14 cellular contexts compared by ENCODE assay signal in genomic region chr3:117665311-117665710, GRCh38.
DNase-seq lines count a peak whose midpoint lies in the region; ATAC-seq, FAIRE-seq and TF ChIP-seq lines count a peak whose summit lies in the region.
"Had no signal": no experiment of that assay in that cellular context is flagged by ENCODE, and none has a peak within 500 bp of the region (broad histone marks: within the 10 kb centered on the region; RNA-seq: fewer than 3 reads in every experiment).

No MANE protein-coding gene starts in this region.

- peaks cover 4% of the 10 kb centered on the region for H3K9me3 Mint-ChIP-seq in activated CD4-positive, alpha-beta memory T cell treated with anti-CD3 and anti-CD28 coated beads, Interleukin-2, amount 10 ng/mL, durations not matched to agents 7 days and 5 days
- peaks cover 9 to 38% (median 12%) of the 10 kb centered on the region in 6 donors for H3K9me3 Mint-ChIP-seq in immature natural killer cell
- H3K9me3 Mint-ChIP-seq: brain had no signal

- no peak overlapping the region for H3K4me3 Mint-ChIP-seq in activated CD4-positive, alpha-beta memory T cell treated with anti-CD3 and anti-CD28 coated beads, Interleukin-2, amount 10 ng/mL, durations not matched to agents 7 days and 5 days
- H3K4me3 Mint-ChIP-seq in immature natural killer cell, result no peak overlapping the region

- FAIRE-seq in kidney (lab: Jason Lieb, UNC), result no peak

- CTCF ChIA-PET in activated CD4-positive, alpha-beta memory T cell treated with anti-CD3 and anti-CD28 coated beads, Interleukin-2, amount 10 ng/mL, durations not matched to agents 7 days and 5 days (lab: Charles Lee), result no interaction called here

- H3K27ac ChIP-seq in kidney (ENCODE audit: low read depth in 2 of 2, low read length in 2 of 2), result no peak overlapping the region
- H3K27ac ChIP-seq: foreskin keratinocyte had no signal

- no peak for TF ChIP-seq CTCF in kidney (IDR thresholded peaks at IDR 0.05; ENCODE audit: borderline replicate concordance, extremely low read depth, insufficient read depth)

- no peaks in the 10 kb centered on the region for H3K36me3 ChIP-seq in kidney (ENCODE audit: control insufficient read depth in 1 of 2, insufficient read depth in 2 of 2, low read length in 2 of 2)

- no peaks in the 10 kb centered on the region for H3K27me3 Mint-ChIP-seq in activated CD4-positive, alpha-beta memory T cell treated with anti-CD3 and anti-CD28 coated beads, Interleukin-2, amount 10 ng/mL, durations not matched to agents 7 days and 5 days
- peaks cover 0 to 7% (median 0%) of the 10 kb centered on the region in 3 donors for H3K27me3 Mint-ChIP-seq in immature natural killer cell (ENCODE audit: low read depth in 3 of 3)
- H3K27me3 Mint-ChIP-seq: brain had no signal

- intact Hi-C loops in Right ventricle myocardium inferior (cut with DNase I) (no loop called here), left cardiac atrium (cut with DNase I) (no loop called here), kidney (cut with DNase I) (no loop called here)

- no peak overlapping the region for H3K4me3 ChIP-seq in kidney (ENCODE audit: low read length in 2 of 2)

- no peak overlapping the region for H3K9ac ChIP-seq in kidney (ENCODE audit: low read length in 2 of 2)

- H3K9me3 ChIP-seq in kidney (ENCODE audit: control insufficient read depth in 1 of 2, low read length in 2 of 2), result no peaks in the 10 kb centered on the region

- no peaks in the 10 kb centered on the region for H3K36me3 Mint-ChIP-seq in activated CD4-positive, alpha-beta memory T cell treated with anti-CD3 and anti-CD28 coated beads, Interleukin-2, amount 10 ng/mL, durations not matched to agents 7 days and 5 days (ENCODE audit: low read depth)
- H3K36me3 Mint-ChIP-seq in immature natural killer cell, result no peaks in the 10 kb centered on the region
- H3K36me3 Mint-ChIP-seq: brain had no signal

- DNase-seq in Right ventricle myocardium inferior (ENCODE audit: missing footprints) (peak; percentile 65), left cardiac atrium (no peak), NCI-H345 (lab: John Stamatoyannopoulos, UW) (peak; percentile 73), kidney (peak; percentile 61), H4 (ENCODE audit: low spot score) (no peak), MV-4-11 (lab: John Stamatoyannopoulos, UW) (no peak), immature natural killer cell (no peak)
- DNase-seq in activated CD4-positive, alpha-beta memory T cell treated with anti-CD3 and anti-CD28 coated beads, Interleukin-2, amount 10 ng/mL, durations not matched to agents 7 days and 5 days, result no peak
- DNase-seq: activated naive CD4-positive, alpha-beta T cell treated with Interleukin-2 at 50 U/mL for 16 hours; mesendoderm; stimulated activated naive CD4-positive, alpha-beta T cell; T-helper 1 cell had no signal

- H3K27ac Mint-ChIP-seq in activated CD4-positive, alpha-beta memory T cell treated with anti-CD3 and anti-CD28 coated beads, Interleukin-2, amount 10 ng/mL, durations not matched to agents 7 days and 5 days, result no peak overlapping the region
- H3K27ac Mint-ChIP-seq in immature natural killer cell, result no peak overlapping the region

- ATAC-seq in Right ventricle myocardium inferior (no peak), left cardiac atrium (no peak)
- ATAC-seq: foreskin keratinocyte had no signal

- H3K4me1 Mint-ChIP-seq in activated CD4-positive, alpha-beta memory T cell treated with anti-CD3 and anti-CD28 coated beads, Interleukin-2, amount 10 ng/mL, durations not matched to agents 7 days and 5 days, result no peaks in the 10 kb centered on the region
- H3K4me1 Mint-ChIP-seq in immature natural killer cell, result no peaks in the 10 kb centered on the region

- H3K4me1 ChIP-seq in kidney (ENCODE audit: control insufficient read depth in 1 of 2, insufficient read depth in 1 of 2, low read depth in 1 of 2, low read length in 2 of 2), result no peaks in the 10 kb centered on the region

- POLR2A ChIA-PET in activated CD4-positive, alpha-beta memory T cell treated with anti-CD3 and anti-CD28 coated beads, Interleukin-2, amount 10 ng/mL, durations not matched to agents 7 days and 5 days (lab: Charles Lee), result no interaction called here

Comparison
In these comparisons a context has a peak if more than half of its experiments do, and no peak if none do; other contexts are left out.
1. DNase-seq: peak in Right ventricle myocardium inferior (single experiment), NCI-H345 (single experiment) and kidney (single experiment); none in left cardiac atrium (single experiment), activated CD4-positive, alpha-beta memory T cell treated with anti-CD3 and anti-CD28 coated beads, Interleukin-2, amount 10 ng/mL, durations not matched to agents 7 days and 5 days (single experiment), H4 (single experiment), MV-4-11 (single experiment) and immature natural killer cell (0 of 3).